Comparison of ENCODE assay signal across 9 cellular contexts in the genomic region with DNA sequence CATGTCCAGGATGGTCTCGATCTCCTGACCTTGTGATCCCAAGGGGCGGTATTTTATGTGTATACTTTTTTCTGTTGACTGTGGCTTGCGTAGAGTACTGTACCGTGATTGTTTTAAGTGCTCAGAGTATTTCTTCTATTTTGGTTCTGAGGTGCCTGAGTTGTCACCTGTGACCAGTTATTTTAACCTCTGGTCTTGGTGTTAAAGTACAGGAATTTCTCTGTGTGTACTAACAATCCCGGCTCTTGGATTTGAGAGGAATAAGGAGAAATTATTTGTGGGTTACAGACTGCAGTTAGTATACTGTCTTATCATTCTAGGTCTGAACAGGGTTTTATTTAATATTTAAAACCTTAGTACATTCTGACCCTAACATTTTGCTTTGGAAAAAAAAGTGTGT. TPM values are rescaled to one million over a fixed set of nuclear protein-coding genes. Genes with fewer than 3 reads are reported as not detected.
A peak's percentile ranks its signal among the peaks of the same experiment; 100 is the strongest.
DNase-seq lines count a peak whose midpoint lies in the region; ATAC-seq and TF ChIP-seq lines count a peak whose summit lies in the region.
"Had no signal": no experiment of that assay in that cellular context is flagged by ENCODE, and none has a peak within 500 bp of the region (broad histone marks: within the 10 kb centered on the region; RNA-seq: fewer than 3 reads in every experiment).

No MANE protein-coding gene starts in this region.

- H3K4me1 Mint-ChIP-seq in endodermal cell, result peaks cover 13% of the 10 kb centered on the region
- peaks cover 26% of the 10 kb centered on the region for H3K4me1 Mint-ChIP-seq in osteocyte (ENCODE audit: unreplicated experiment)

- ATAC-seq in GM18498 (IDR thresholded peaks at IDR 0.05; ENCODE audit: unreplicated experiment), result no peak
- no peak for ATAC-seq in GM18861 (IDR thresholded peaks at IDR 0.05; ENCODE audit: unreplicated experiment)

- H3K4me3 Mint-ChIP-seq in endodermal cell (no peak overlapping the region), osteocyte (ENCODE audit: unreplicated experiment) (no peak overlapping the region)

- H3K36me3 Mint-ChIP-seq in endodermal cell (ENCODE audit: low read depth) (peaks cover 12% of the 10 kb centered on the region), osteocyte (ENCODE audit: unreplicated experiment) (peaks cover 3% of the 10 kb centered on the region)

- H3K36me3 ChIP-seq in endodermal cell (ENCODE audit: control insufficient read depth, insufficient read depth, low read length), result peaks cover 8% of the 10 kb centered on the region

- H3K4me1 ChIP-seq in endodermal cell (ENCODE audit: control insufficient read depth, insufficient read depth, low read length), result no peaks in the 10 kb centered on the region

- no peak for DNase-seq in LNCaP clone FGC (ENCODE audit: low read depth)
- DNase-seq in endodermal cell, result no peak
- no peak for DNase-seq in osteocyte (ENCODE audit: extremely low spot score, unreplicated experiment)
- DNase-seq in retina, result no peak
- no peak for DNase-seq in HT-29 (ENCODE audit: low spot score)
- DNase-seq: NCI-H524 treated with DMSO at 0.1 percent for 48 hours had no signal

- 60 to 85% methylated on average over 2 to 5 of the region's 5 CpGs for WGBS in endodermal cell (ENCODE audit: insufficient coverage in 1 of 2, insufficient read length in 1 of 2), 2 experiments

- H3K27ac Mint-ChIP-seq in endodermal cell (peak overlapping the region; percentile 77), osteocyte (ENCODE audit: unreplicated experiment) (peak overlapping the region; percentile 31)

- H3K27me3 Mint-ChIP-seq in endodermal cell (ENCODE audit: insufficient read depth) (no peaks in the 10 kb centered on the region), osteocyte (ENCODE audit: unreplicated experiment) (no peaks in the 10 kb centered on the region)

- no peaks in the 10 kb centered on the region for H3K27me3 ChIP-seq in endodermal cell (ENCODE audit: control insufficient read depth, insufficient read depth, low read length, poor library complexity, severe bottlenecking)

- H3K9ac ChIP-seq in endodermal cell (ENCODE audit: extremely low read depth, low read length, poor library complexity, severe bottlenecking), result no peak overlapping the region

- TF ChIP-seq CTCF in C4-2B (conservative IDR thresholded peaks at IDR 0.05) (no peak), LNCaP clone FGC (IDR thresholded peaks at IDR 0.05; ENCODE audit: control insufficient read depth, extremely low read depth, insufficient read depth) (no peak), endodermal cell (conservative IDR thresholded peaks at IDR 0.05) (no peak), osteocyte (IDR thresholded peaks at IDR 0.05) (no peak)

- no peaks in the 10 kb centered on the region for H3K9me3 Mint-ChIP-seq in endodermal cell
- H3K9me3 Mint-ChIP-seq in osteocyte (ENCODE audit: unreplicated experiment), result no peaks in the 10 kb centered on the region

- peak overlapping the region; percentile 98 for H3K4me3 ChIP-seq in LNCaP clone FGC (ENCODE audit: low read depth, low read length)
- H3K4me3 ChIP-seq in endodermal cell (ENCODE audit: low read length), result peak overlapping the region; percentile 87

- H3K9me3 ChIP-seq in endodermal cell (ENCODE audit: control insufficient read depth, low read length), result no peaks in the 10 kb centered on the region

- H3K27ac ChIP-seq in C4-2B (peak overlapping the region; percentile 96; the same call in 1 of the 2 replicates), endodermal cell (ENCODE audit: low read depth, low read length) (no peak overlapping the region)

RNA-seq across cellular contexts. Expression of a gene that starts 2.0 kb away (rescaled TPM):
- total RNA-seq in endodermal cell (10 to 100 TPM; 85.6 to 95.9 TPM), osteocyte (80.8 and 82.3 TPM in 2 replicates)
- 95.8 TPM for polyA plus RNA-seq in endodermal cell (2013, experiment 1 of 2)
- 90.5 TPM for polyA plus RNA-seq in endodermal cell (2013, experiment 2 of 2)
- 68.9 and 74.6 TPM in 2 replicates for total RNA-seq in HT-29 (2014; rRNA removed; shearing (Covaris generic))

RNA-seq across cellular contexts. Expression of a gene that starts 43.6 kb away (rescaled TPM):
- total RNA-seq in endodermal cell (1 to 10 TPM in 1 of 2 donors, under 1 TPM in 1; 0.79 to 1.4 TPM), osteocyte (not detected in 2 replicates)
- not detected for polyA plus RNA-seq in endodermal cell (2013, experiment 1 of 2)
- not detected for polyA plus RNA-seq in endodermal cell (2013, experiment 2 of 2)
- total RNA-seq in HT-29 (2014; rRNA removed; shearing (Covaris generic)), result 0.08 and 0.86 TPM in 2 replicates

RNA-seq across cellular contexts. Expression of a gene that starts 57.2 kb away (rescaled TPM):
- 1 to 10 TPM; 1.4 to 2.1 TPM for total RNA-seq in endodermal cell
- polyA plus RNA-seq in endodermal cell (2013, experiment 1 of 2), result 1.8 TPM
- 2.1 TPM for polyA plus RNA-seq in endodermal cell (2013, experiment 2 of 2)
- total RNA-seq in osteocyte, result 2.7 and 3.6 TPM in 2 replicates
- total RNA-seq in HT-29 (2014; rRNA removed; shearing (Covaris generic)), result 40.9 and 46.3 TPM in 2 replicates
